17 cellular contexts compared by ENCODE assay signal in genomic region chr2:83969085-83969484, GRCh38.
DNase-seq lines count a peak whose midpoint lies in the region; ATAC-seq, FAIRE-seq and TF ChIP-seq lines count a peak whose summit lies in the region.
"Had no signal": no experiment of that assay in that cellular context is flagged by ENCODE, and none has a peak within 500 bp of the region (broad histone marks: within the 10 kb centered on the region; RNA-seq: fewer than 3 reads in every experiment).

No MANE protein-coding gene starts in this region.

- H3K4me1 ChIP-seq in OCI-LY3 (ENCODE audit: low read length) = no peaks in the 10 kb centered on the region
- H3K4me1 ChIP-seq in H1 (replicated peaks in 1 of 4; ENCODE audit: control insufficient read depth in 3 of 4, insufficient read depth in 4 of 4, low read length in 3 of 4) = peaks cover 0 to 3% (median 1%) of the 10 kb centered on the region in 4 experiments; a peak in 2 of 7 replicates
- no peaks in the 10 kb centered on the region for H3K4me1 ChIP-seq in mesendoderm (ENCODE audit: control insufficient read depth, low read depth, low read length)
- no peaks in the 10 kb centered on the region for H3K4me1 ChIP-seq in right lobe of liver
- H3K4me1 ChIP-seq: BLaER1, Caco-2 had no signal

- H3K79me2 ChIP-seq in OCI-LY3 (ENCODE audit: low read length) (no peaks in the 10 kb centered on the region), H1 (ENCODE audit: control insufficient read depth in 1 of 2, insufficient read depth in 2 of 2, low read length in 2 of 2) (no peaks in the 10 kb centered on the region), mesendoderm (ENCODE audit: control insufficient read depth, insufficient read depth, low read length) (no peaks in the 10 kb centered on the region)

- H3K9me3 ChIP-seq in OCI-LY3 (ENCODE audit: insufficient read depth, low read length) (no peaks in the 10 kb centered on the region), H1 (ENCODE audit: insufficient read depth in 2 of 2, low read depth in 1 of 2, low read length in 1 of 2) (no peaks in the 10 kb centered on the region), right lobe of liver (peaks cover 0 to 3% (median 0%) of the 10 kb centered on the region in 4 donors)
- H3K9me3 ChIP-seq: BLaER1, Caco-2 had no signal

- H3K36me3 ChIP-seq in OCI-LY3 (replicated peaks; ENCODE audit: low read depth, low read length) (no peaks in the 10 kb centered on the region), H1 (ENCODE audit: control insufficient read depth in 2 of 4, insufficient read depth in 4 of 4, low read length in 3 of 4) (no peaks in the 10 kb centered on the region), mesendoderm (ENCODE audit: control insufficient read depth, insufficient read depth, low read length) (no peaks in the 10 kb centered on the region), right lobe of liver (no peaks in the 10 kb centered on the region)
- H3K36me3 ChIP-seq: BLaER1 had no signal

- no peak overlapping the region for H3K9ac ChIP-seq in OCI-LY3 (ENCODE audit: low read length)
- no peak overlapping the region for H3K9ac ChIP-seq in H1 (replicated peaks in 1 of 4; ENCODE audit: extremely low read depth in 1 of 4, low read depth in 3 of 4, low read length in 3 of 4)
- H3K9ac ChIP-seq in mesendoderm (ENCODE audit: low read length) = no peak overlapping the region
- H3K9ac ChIP-seq: BLaER1 had no signal

- H3K27ac ChIP-seq in OCI-LY3 (ENCODE audit: low read length) = no peak overlapping the region
- no peak overlapping the region for H3K27ac ChIP-seq in H1 (ENCODE audit: low read depth, low read length)
- no peak overlapping the region for H3K27ac ChIP-seq in mesendoderm (ENCODE audit: low read depth, low read length)
- no peak overlapping the region for H3K27ac ChIP-seq in right lobe of liver
- H3K27ac ChIP-seq: BLaER1, C4-2B had no signal

- intact Hi-C loops in right lobe of liver (cut with DNase I) = no loop called here

- H3K79me1 ChIP-seq in H1 (ENCODE audit: low read depth, low read length) = no peaks in the 10 kb centered on the region
- H3K79me1 ChIP-seq in mesendoderm (ENCODE audit: low read length) = no peaks in the 10 kb centered on the region

- H2BK5ac ChIP-seq in H1 (ENCODE audit: low read depth, low read length) = no peak overlapping the region
- H2BK5ac ChIP-seq in mesendoderm (ENCODE audit: low read length) = no peak overlapping the region

- no peak overlapping the region for H3K14ac ChIP-seq in H1 (ENCODE audit: insufficient read length)

- H3K23ac ChIP-seq in H1 (ENCODE audit: insufficient read length) (no peak overlapping the region), mesendoderm (ENCODE audit: low read length) (no peak overlapping the region)

- peak overlapping the region; percentile 79; the same call in 1 of the 2 replicates for H4K8ac ChIP-seq in H1 (ENCODE audit: extremely low read depth, insufficient read depth, low read length)
- H4K8ac ChIP-seq in mesendoderm (ENCODE audit: low read depth, low read length) = no peak overlapping the region

- no peak for TF ChIP-seq EP300 in H1 (IDR thresholded peaks at IDR 0.05; ENCODE audit: borderline replicate concordance in 1 of 2, low read depth in 2 of 2, low read length in 2 of 2)

- H2BK120ac ChIP-seq in H1 (replicated peaks; ENCODE audit: low read depth, low read length) (no peak overlapping the region), mesendoderm (ENCODE audit: low read depth, low read length) (no peak overlapping the region)

- H2BK12ac ChIP-seq in H1 (ENCODE audit: low read depth, low read length) = no peak overlapping the region

- TF ChIP-seq POLR2A in H1 (IDR thresholded peaks at IDR 0.05; ENCODE audit: control extremely low read depth in 1 of 2, low read depth in 2 of 2, low read length in 2 of 2) (no peak), right lobe of liver (IDR thresholded peaks at IDR 0.05) (no peak)

- H2BK20ac ChIP-seq in H1 (ENCODE audit: low read length) = no peak overlapping the region

- no peak for TF ChIP-seq CTCF in OCI-LY3 (IDR thresholded peaks at IDR 0.05; ENCODE audit: low read depth, low read length)
- no peak for TF ChIP-seq CTCF in H1 (IDR thresholded peaks at IDR 0.05; ENCODE audit: control extremely low read depth in 1 of 3, insufficient read depth in 1 of 3, low read depth in 1 of 3, low read length in 3 of 3)
- TF ChIP-seq CTCF in right lobe of liver (IDR thresholded peaks at IDR 0.05) = no peak

- no peak for ATAC-seq in right lobe of liver
- ATAC-seq: CD8-positive, alpha-beta T cell; HCT116 had no signal

- H2AFZ ChIP-seq in OCI-LY3 (ENCODE audit: low read depth, low read length) = peak overlapping the region; percentile 13; the same call in 1 of the 2 replicates
- 0 out of 2 replicates have a peak overlapping the region, but pooled peaks have one; percentile 72 for H2AFZ ChIP-seq in H1 (ENCODE audit: low read length)

- CTCF ChIA-PET in H1 (lab: Charles Lee; ENCODE audit: partially characterized antibody) = interaction anchor here (1.6 kb wide), 1 partner anchor 15 kb away, joined by 3 read pairs; no protein-coding TSS in a partner anchor

- H3K4ac ChIP-seq in H1 (replicated peaks; ENCODE audit: insufficient read length, low read depth, low read length) = no peak overlapping the region
- H3K4ac ChIP-seq in mesendoderm (ENCODE audit: low read depth, low read length) = no peak overlapping the region

- H3K27me3 ChIP-seq in OCI-LY3 (ENCODE audit: low read depth, low read length) (no peaks in the 10 kb centered on the region), H1 (replicated peaks in 1 of 4; ENCODE audit: control insufficient read depth in 3 of 4, extremely low read depth in 1 of 4, insufficient read depth in 3 of 4, low read length in 3 of 4) (no peaks in the 10 kb centered on the region), mesendoderm (ENCODE audit: insufficient read depth, low read length, poor library complexity) (no peaks in the 10 kb centered on the region), right lobe of liver (no peaks in the 10 kb centered on the region)
- H3K27me3 ChIP-seq: BLaER1 had no signal

- no peak overlapping the region for H2AK5ac ChIP-seq in H1 (ENCODE audit: low read depth, low read length)
- no peak overlapping the region for H2AK5ac ChIP-seq in mesendoderm (ENCODE audit: low read length)

- WGBS in H1 (ENCODE audit: extremely low coverage in 1 of 2, insufficient coverage in 1 of 2, insufficient read length in 1 of 2, insufficient replicate concordance in 2 of 2, low coverage in 1 of 2, low lambda C conversion rate in 2 of 2, missing lambda C conversion rate in 1 of 2), 2 experiments = 100% methylated on average over 3 of the region's 3 CpGs; no CpG with 5 or more reads in 1 of the 2 experiments
- no CpG with 5 or more reads among the region's 3 CpGs for WGBS in mesendoderm (ENCODE audit: extremely low coverage, insufficient coverage, low lambda C conversion rate)
- 76% methylated on average over 3 of the region's 3 CpGs for WGBS in right lobe of liver (ENCODE audit: insufficient coverage, low coverage, low lambda C conversion rate, missing lambda C conversion rate)

- POLR2A ChIA-PET in H1 (lab: Charles Lee; ENCODE audit: partially characterized antibody) = no interaction called here

- H3K18ac ChIP-seq in H1 (ENCODE audit: extremely low read depth, low read length) (no peak overlapping the region), mesendoderm (ENCODE audit: low read length) (peak overlapping the region; percentile 18)

- no peak overlapping the region for H3K4me2 ChIP-seq in OCI-LY3 (ENCODE audit: low read length)
- no peak overlapping the region for H3K4me2 ChIP-seq in H1 (ENCODE audit: insufficient read depth in 1 of 2, low read depth in 2 of 2, low read length in 2 of 2)
- no peak overlapping the region for H3K4me2 ChIP-seq in mesendoderm (ENCODE audit: low read length)
- H3K4me2 ChIP-seq: BLaER1 had no signal

- H3K23me2 ChIP-seq in H1 (ENCODE audit: low read depth, low read length) = no peaks in the 10 kb centered on the region

- H4K20me1 ChIP-seq in OCI-LY3 (ENCODE audit: insufficient read depth, low read length) (no peaks in the 10 kb centered on the region), H1 (replicated peaks in 1 of 2; ENCODE audit: control insufficient read depth in 1 of 2, insufficient read depth in 2 of 2, low read length in 2 of 2) (no peaks in the 10 kb centered on the region)
- H4K20me1 ChIP-seq: BLaER1 had no signal

- no peak for FAIRE-seq in H1 (lab: Jason Lieb, UNC)
- FAIRE-seq: G401.6, GM12892 had no signal

- H4K5ac ChIP-seq in H1 (ENCODE audit: insufficient read length, low read depth, low read length) (no peak overlapping the region), mesendoderm (ENCODE audit: low read length) (no peak overlapping the region)

- no peak for TF ChIP-seq RAD21 in H1 (IDR thresholded peaks at IDR 0.05 in 1 of 2, conservative IDR thresholded peaks at IDR 0.05 in 1 of 2; ENCODE audit: low read depth in 2 of 2, low read length in 2 of 2)

- no peak overlapping the region for H3K56ac ChIP-seq in H1 (replicated peaks; ENCODE audit: insufficient read length, low read depth, low read length)
- no peak overlapping the region for H3K56ac ChIP-seq in mesendoderm (ENCODE audit: low read length)

- no peak overlapping the region for H4K91ac ChIP-seq in H1 (replicated peaks; ENCODE audit: insufficient read length, low read length)

- H3K4me3 ChIP-seq in OCI-LY3 (ENCODE audit: low read length) (no peak overlapping the region), H1 (ENCODE audit: extremely low read depth in 1 of 4, insufficient read depth in 2 of 4, low read depth in 3 of 4, low read length in 4 of 4) (no peak overlapping the region), mesendoderm (ENCODE audit: low read length) (no peak overlapping the region), right lobe of liver (no peak overlapping the region)
- H3K4me3 ChIP-seq: BLaER1 had no signal

- H2BK15ac ChIP-seq in H1 (ENCODE audit: low read length) (no peak overlapping the region), mesendoderm (replicated peaks; ENCODE audit: low read depth) (no peak overlapping the region)

- DNase-seq in H1 (ENCODE audit: low read depth in 1 of 2, low spot score in 2 of 2) (no peak), mesendoderm (no peak), HuH-7 (ENCODE audit: low spot score) (no peak), right lobe of liver (no peak)
- no peak for DNase-seq in activated CD4-positive, alpha-beta T cell treated with anti-CD3 and anti-CD28 coated beads, Interleukin-2, amount 50 U/mL, for 1 hour
- DNase-seq: Caco-2; CD4-positive, CD25-positive, alpha-beta regulatory T cell; CD8-positive, alpha-beta T cell; DMS153; DND-41; H9 had no signal

TF ChIP-seq in H1, 55 proteins besides CTCF, POLR2A, EP300 and RAD21 (continues in another document):
- TF ChIP-seq SP2 (IDR thresholded peaks at IDR 0.05; ENCODE audit: low read length) = no peak
- no peak for TF ChIP-seq KDM4A (IDR thresholded peaks at IDR 0.05; ENCODE audit: low read depth, low read length, severe bottlenecking)
- TF ChIP-seq SUZ12 (IDR thresholded peaks at IDR 0.05; ENCODE audit: low read length) = no peak
- TF ChIP-seq SP1 (IDR thresholded peaks at IDR 0.05; ENCODE audit: low read depth, low read length) = no peak
- no peak for TF ChIP-seq PHF8 (conservative IDR thresholded peaks at IDR 0.05; ENCODE audit: low read depth, low read length)
- TF ChIP-seq GTF2F1 (IDR thresholded peaks at IDR 0.05; ENCODE audit: borderline replicate concordance, low read depth, low read length) = no peak
- no peak for TF ChIP-seq MAX (IDR thresholded peaks at IDR 0.05)
